1 cellular context compared by ENCODE assay signal in the genomic region with DNA sequence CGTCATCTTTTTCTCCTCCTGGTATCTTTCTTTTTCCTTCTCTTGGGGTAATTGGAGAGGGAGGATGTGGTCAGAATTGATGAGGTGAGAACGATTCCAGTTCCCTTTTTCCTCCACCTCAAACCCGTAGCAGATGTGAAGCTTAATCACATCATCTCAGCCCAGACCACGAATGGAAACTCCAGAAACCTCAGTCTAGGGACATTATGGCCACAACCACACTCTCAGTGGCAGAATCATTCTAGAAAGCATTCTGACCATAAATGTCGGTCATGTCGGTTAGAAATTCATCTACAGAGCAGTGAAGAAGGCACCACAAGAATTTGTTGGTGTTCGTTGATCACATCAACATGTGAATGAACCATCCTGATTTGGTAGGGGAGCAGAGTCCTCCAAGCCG.
TF ChIP-seq lines count a peak whose summit lies in the region.

No MANE protein-coding gene starts in this region.

TF ChIP-seq in SK-N-SH, 30 proteins besides CTCF, POLR2A, EP300 and RAD21 (continued from another document):
- TF ChIP-seq REST (IDR thresholded peaks at IDR 0.05; ENCODE audit: low read depth, low read length) (no peak), CHD2 (IDR thresholded peaks at IDR 0.05; ENCODE audit: low read length, partially characterized antibody) (no peak), SMC3 (IDR thresholded peaks at IDR 0.05; ENCODE audit: low read depth, low read length) (no peak), SIN3A (IDR thresholded peaks at IDR 0.05; ENCODE audit: borderline replicate concordance, low read depth, low read length) (no peak), ELF1 (IDR thresholded peaks at IDR 0.05) (no peak), FOXM1 (IDR thresholded peaks at IDR 0.05; ENCODE audit: low read depth) (no peak), TCF12 (IDR thresholded peaks at IDR 0.05) (no peak), POLR2AphosphoS5 (IDR thresholded peaks at IDR 0.05; ENCODE audit: low read depth, low read length) (no peak), FOXJ3 (CRISPR knock-in tag; IDR thresholded peaks at IDR 0.05) (no peak), FOSL2 (IDR thresholded peaks at IDR 0.05; ENCODE audit: borderline replicate concordance, low read depth) (no peak), RXRA (IDR thresholded peaks at IDR 0.05; ENCODE audit: borderline replicate concordance, low read depth) (no peak)
- TF ChIP-seq, protein P1, sequence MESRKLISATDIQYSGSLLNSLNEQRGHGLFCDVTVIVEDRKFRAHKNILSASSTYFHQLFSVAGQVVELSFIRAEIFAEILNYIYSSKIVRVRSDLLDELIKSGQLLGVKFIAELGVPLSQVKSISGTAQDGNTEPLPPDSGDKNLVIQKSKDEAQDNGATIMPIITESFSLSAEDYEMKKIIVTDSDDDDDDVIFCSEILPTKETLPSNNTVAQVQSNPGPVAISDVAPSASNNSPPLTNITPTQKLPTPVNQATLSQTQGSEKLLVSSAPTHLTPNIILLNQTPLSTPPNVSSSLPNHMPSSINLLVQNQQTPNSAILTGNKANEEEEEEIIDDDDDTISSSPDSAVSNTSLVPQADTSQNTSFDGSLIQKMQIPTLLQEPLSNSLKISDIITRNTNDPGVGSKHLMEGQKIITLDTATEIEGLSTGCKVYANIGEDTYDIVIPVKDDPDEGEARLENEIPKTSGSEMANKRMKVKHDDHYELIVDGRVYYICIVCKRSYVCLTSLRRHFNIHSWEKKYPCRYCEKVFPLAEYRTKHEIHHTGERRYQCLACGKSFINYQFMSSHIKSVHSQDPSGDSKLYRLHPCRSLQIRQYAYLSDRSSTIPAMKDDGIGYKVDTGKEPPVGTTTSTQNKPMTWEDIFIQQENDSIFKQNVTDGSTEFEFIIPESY (IDR thresholded peaks at IDR 0.05; ENCODE audit: borderline replicate concordance, low read depth): no peak
- TF ChIP-seq, protein P2, sequence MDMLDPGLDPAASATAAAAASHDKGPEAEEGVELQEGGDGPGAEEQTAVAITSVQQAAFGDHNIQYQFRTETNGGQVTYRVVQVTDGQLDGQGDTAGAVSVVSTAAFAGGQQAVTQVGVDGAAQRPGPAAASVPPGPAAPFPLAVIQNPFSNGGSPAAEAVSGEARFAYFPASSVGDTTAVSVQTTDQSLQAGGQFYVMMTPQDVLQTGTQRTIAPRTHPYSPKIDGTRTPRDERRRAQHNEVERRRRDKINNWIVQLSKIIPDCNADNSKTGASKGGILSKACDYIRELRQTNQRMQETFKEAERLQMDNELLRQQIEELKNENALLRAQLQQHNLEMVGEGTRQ (IDR thresholded peaks at IDR 0.05; ENCODE audit: borderline replicate concordance, low read depth, low read length): no peak
